In genomic region chr5:127011961-127012644, GRCh38 we compare ENCODE assay signal across 9 cellular contexts. TPM values are rescaled to one million over a fixed set of nuclear protein-coding genes. Genes with fewer than 3 reads are reported as not detected.
A peak's percentile ranks its signal among the peaks of the same experiment; 100 is the strongest.
DNase-seq lines count a peak whose midpoint lies in the region; ATAC-seq and TF ChIP-seq lines count a peak whose summit lies in the region.
"Had no signal": no experiment of that assay in that cellular context is flagged by ENCODE, and none has a peak within 500 bp of the region (broad histone marks: within the 10 kb centered on the region; RNA-seq: fewer than 3 reads in every experiment).

No MANE protein-coding gene starts in this region.

- intact Hi-C loops in transverse colon (cut with DNase I; ENCODE audit: low total_unique reads) = no loop called here
- intact Hi-C loops in OCI-LY7 (cut with micrococcal nuclease; ENCODE audit: unreplicated experiment) = no loop called here

- WGBS in transverse colon (ENCODE audit: low coverage in 1 of 2), 2 donors = 63% methylated on average over 2 of the region's 2 CpGs; no CpG with 5 or more reads in 1 of the 2 donors

- H3K4me1 ChIP-seq in transverse colon = peaks cover 8 to 42% (median 22%) of the 10 kb centered on the region in 4 donors
- H3K4me1 ChIP-seq in OCI-LY7 (ENCODE audit: insufficient read depth, low read length, poor library complexity, severe bottlenecking) = no peaks in the 10 kb centered on the region

- peaks cover 41% of the 10 kb centered on the region for H3K4me1 Mint-ChIP-seq in activated T-cell treated with anti-CD3 and anti-CD28 coated beads, Interleukin-2, amount 50 U/mL, for 24 hours (ENCODE audit: low read depth)

- in situ Hi-C loops in transverse colon (cut with MboI; ENCODE audit: low pct_ligation_motif_present in 1 of 4, low pct_unique_long_range_greater_than_20kb in 1 of 4, low sequenced_read_pairs in 3 of 4) = no loop called here

- no peaks in the 10 kb centered on the region for H3K27me3 Mint-ChIP-seq in activated T-cell treated with anti-CD3 and anti-CD28 coated beads, Interleukin-2, amount 50 U/mL, for 24 hours

- POLR2A ChIA-PET in OCI-LY7 (lab: Charles Lee) = interaction anchor here (0.6 to 1.0 kb wide), 3 partner anchors 12 to 254 kb away, joined by 3 to 5 read pairs (median 4); no protein-coding TSS in a partner anchor

- H3K4me2 ChIP-seq in OCI-LY7 (ENCODE audit: low read length) = no peak overlapping the region

- CTCF ChIA-PET in OCI-LY7 (lab: Charles Lee; ENCODE audit: unreplicated experiment) = no interaction called here

- H3K36me3 ChIP-seq in transverse colon = no peaks in the 10 kb centered on the region
- no peaks in the 10 kb centered on the region for H3K36me3 ChIP-seq in OCI-LY7 (ENCODE audit: insufficient read depth, low read length)
- H3K36me3 ChIP-seq: sigmoid colon had no signal

- H3K4me3 ChIP-seq in transverse colon (no peak overlapping the region), OCI-LY7 (ENCODE audit: low read depth, low read length, poor library complexity, severe bottlenecking) (no peak overlapping the region)
- H3K4me3 ChIP-seq: sigmoid colon had no signal

- TF ChIP-seq CTCF in transverse colon (IDR thresholded peaks at IDR 0.05) (no peak), OCI-LY7 (conservative IDR thresholded peaks at IDR 0.05; ENCODE audit: low read length) (no peak)

- no peak for TF ChIP-seq POLR2A in transverse colon (IDR thresholded peaks at IDR 0.05)

- no peak overlapping the region for H3K27ac Mint-ChIP-seq in activated T-cell treated with anti-CD3 and anti-CD28 coated beads, Interleukin-2, amount 50 U/mL, for 24 hours

- H3K9me3 ChIP-seq in transverse colon (no peaks in the 10 kb centered on the region), OCI-LY7 (ENCODE audit: low read length) (no peaks in the 10 kb centered on the region)
- H3K9me3 ChIP-seq: sigmoid colon had no signal

- no peaks in the 10 kb centered on the region for H3K9me3 Mint-ChIP-seq in activated T-cell treated with anti-CD3 and anti-CD28 coated beads, Interleukin-2, amount 50 U/mL, for 24 hours

- H3K4me3 Mint-ChIP-seq in activated T-cell treated with anti-CD3 and anti-CD28 coated beads, Interleukin-2, amount 50 U/mL, for 24 hours = no peak overlapping the region

- H3K27ac ChIP-seq in transverse colon (no peak overlapping the region), OCI-LY7 (ENCODE audit: low read depth, low read length, poor library complexity, severe bottlenecking) (no peak overlapping the region)
- H3K27ac ChIP-seq: sigmoid colon had no signal

- H3K27me3 ChIP-seq in transverse colon = no peaks in the 10 kb centered on the region
- H3K27me3 ChIP-seq: sigmoid colon had no signal

- H2AFZ ChIP-seq in OCI-LY7 (ENCODE audit: low read length) = no peak overlapping the region

- DNase-seq in lung microvascular endothelial cell (ENCODE audit: low read depth in 2 of 2) = peak; percentile 48 to 69
- DNase-seq in transverse colon = no peak
- no peak for DNase-seq in activated T-cell treated with anti-CD3 and anti-CD28 coated beads, Interleukin-2, amount 50 U/mL, for 24 hours
- no peak for DNase-seq in OCI-LY7 (ENCODE audit: low spot score)
- DNase-seq in NK-92 treated with Interleukin-12 subunit alpha and Interleukin-12 subunit beta, amount 100 ng/mL, for 24 hours (lab: John Stamatoyannopoulos, UW) = no peak
- DNase-seq: sigmoid colon had no signal

- 0 out of 2 replicates have a peak, but pooled peaks cover 3% of the 10 kb centered on the region for H3K79me2 ChIP-seq in OCI-LY7 (ENCODE audit: insufficient read depth, low read depth, low read length)

- no peaks in the 10 kb centered on the region for H4K20me1 ChIP-seq in OCI-LY7 (ENCODE audit: insufficient read depth, low read length)

- no TSS peak for BruUV-seq in OCI-LY7 (replicated peaks; lab: Mats Ljungman, UMichigan)

- ATAC-seq in GM18867 (IDR thresholded peaks at IDR 0.05; ENCODE audit: unreplicated experiment) = peak; percentile 79
- peak; percentile 77 for ATAC-seq in GM21737 (IDR thresholded peaks at IDR 0.05; ENCODE audit: unreplicated experiment)
- ATAC-seq in HG03460 (IDR thresholded peaks at IDR 0.05; ENCODE audit: unreplicated experiment) = peak; percentile 73

- TF ChIP-seq EP300 in transverse colon (IDR thresholded peaks at IDR 0.05; ENCODE audit: low read depth) = no peak

- H3K9me2 ChIP-seq in OCI-LY7 (ENCODE audit: insufficient read depth, low read length) = no peaks in the 10 kb centered on the region

- H3K36me3 Mint-ChIP-seq in activated T-cell treated with anti-CD3 and anti-CD28 coated beads, Interleukin-2, amount 50 U/mL, for 24 hours (ENCODE audit: low read depth) = no peaks in the 10 kb centered on the region

RNA-seq across cellular contexts. Expression of gene MARCHF3, which starts 18.3 kb away (rescaled TPM):
- total RNA-seq in lung microvascular endothelial cell (107 and 112 TPM in 2 replicates), transverse colon (10 to 100 TPM; 20.3 to 29.6 (median 23.0) TPM), OCI-LY7 (2022) (5.4 and 7.3 TPM in 2 replicates)
- total RNA-seq in OCI-LY7 (2014; rRNA removed; shearing (Covaris generic)) = 7.0 and 9.2 TPM in 2 replicates

Comparison
In these comparisons a context has a peak if more than half of its experiments do, and no peak if none do; other contexts are left out.
1. DNase-seq: peak in lung microvascular endothelial cell (2 of 2); none in transverse colon (single experiment), activated T-cell treated with anti-CD3 and anti-CD28 coated beads, Interleukin-2, amount 50 U/mL, for 24 hours (single experiment), OCI-LY7 (single experiment) and NK-92 treated with Interleukin-12 subunit alpha and Interleukin-12 subunit beta, amount 100 ng/mL, for 24 hours (single experiment).
2. Peak in every context shown above with its lines, with median percentiles within 50 percentile points of each other: ATAC-seq.